37 cellular contexts compared by ENCODE assay signal in the genomic region with DNA sequence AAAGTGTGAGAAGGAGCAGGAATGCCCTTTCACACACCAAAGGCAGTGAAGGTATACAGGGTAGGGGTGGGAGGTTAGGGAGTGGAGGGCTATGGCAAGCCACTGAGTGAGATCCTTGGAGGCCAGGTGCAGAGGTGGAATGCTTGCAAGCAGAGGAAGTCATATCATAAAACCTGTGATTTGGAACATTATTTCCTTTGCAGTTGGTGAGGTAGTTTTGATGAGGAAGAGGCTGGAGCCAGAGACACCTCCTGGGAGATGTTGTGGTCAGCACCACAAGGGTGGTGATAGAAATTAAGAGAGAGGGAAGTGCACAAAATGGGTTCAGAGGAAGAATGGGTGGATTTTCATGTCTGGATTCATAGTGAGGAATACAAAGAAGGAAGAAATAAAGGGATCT.
"Had no signal": no experiment of that assay in that cellular context is flagged by ENCODE, and none has a peak within 500 bp of the region (broad histone marks: within the 10 kb centered on the region; RNA-seq: fewer than 3 reads in every experiment).

No MANE protein-coding gene starts in this region.

- H3K27me3 Mint-ChIP-seq: activated B cell treated with CpG ODN at 0.5 μM for 24 hours; activated CD8-positive, alpha-beta T cell treated with anti-CD3 and anti-CD28 coated beads for 36 hours; activated naive CD4-positive, alpha-beta T cell treated with anti-CD3 and anti-CD28 coated beads, Interleukin-2, amount 50 U/mL, for 24 hours; activated naive CD8-positive, alpha-beta T cell treated with anti-CD3 and anti-CD28 coated beads for 36 hours; activated naive CD8-positive, alpha-beta T cell treated with anti-CD3 and anti-CD28 coated beads, Interleukin-2, amount 50 U/mL, for 24 hours; brain; T-helper 17 cell had no signal

- DNase-seq: activated B cell treated with CpG ODN at 0.5 μM for 24 hours; activated CD4-positive, alpha-beta T cell treated with anti-CD3 and anti-CD28 coated beads for 48 hours; activated CD4-positive, alpha-beta T cell treated with anti-CD3 and anti-CD28 coated beads, Interleukin-2, amount 50 U/mL, for 1 hour; activated CD4-positive, alpha-beta T cell treated with anti-CD3 and anti-CD28 coated beads, Interleukin-2, amount 50 U/mL, for 48 hours; activated CD8-positive, alpha-beta memory T cell treated with anti-CD3 and anti-CD28 coated beads for 24 hours; activated CD8-positive, alpha-beta T cell treated with anti-CD3 and anti-CD28 coated beads for 36 hours; activated effector memory CD4-positive, alpha-beta T cell treated with anti-CD3 and anti-CD28 coated beads, Interleukin-2, amount 50 U/mL, for 16 hours; activated naive CD4-positive, alpha-beta T cell treated with anti-CD3 and anti-CD28 coated beads for 36 hours; activated naive CD8-positive, alpha-beta T cell treated with anti-CD3 and anti-CD28 coated beads for 36 hours; activated naive CD8-positive, alpha-beta T cell treated with anti-CD3 and anti-CD28 coated beads, Interleukin-2, amount 50 U/mL, for 24 hours; activated T-cell treated with anti-CD3 and anti-CD28 coated beads, Interleukin-2, amount 50 U/mL, for 1 hour; activated T-cell treated with anti-CD3 and anti-CD28 coated beads, Interleukin-2, amount 50 U/mL, for 48 hours; adrenal gland; central memory CD4-positive, alpha-beta T cell; cerebellar nuclear complex; colonic mucosa; effector CD8-positive, alpha-beta T cell; esophagus squamous epithelium; foreskin melanocyte; head of caudate nucleus; T-helper 1 cell; T-helper 17 cell; T1000; WERI-Rb-1 had no signal

- H3K9me3 Mint-ChIP-seq: activated CD8-positive, alpha-beta T cell treated with anti-CD3 and anti-CD28 coated beads for 36 hours had no signal

- H3K36me3 ChIP-seq: adrenal gland, ascending aorta, breast epithelium, cardiac muscle cell, colonic mucosa, esophagus squamous epithelium, gastroesophageal sphincter, WERI-Rb-1 had no signal

- H3K4me1 Mint-ChIP-seq: activated B cell treated with CpG ODN at 0.5 μM for 24 hours; activated naive CD4-positive, alpha-beta T cell treated with anti-CD3 and anti-CD28 coated beads, Interleukin-2, amount 50 U/mL, for 24 hours; activated naive CD8-positive, alpha-beta T cell treated with anti-CD3 and anti-CD28 coated beads for 36 hours; T-helper 17 cell had no signal

- H3K4me3 ChIP-seq: adrenal gland, ascending aorta, breast epithelium, cardiac muscle cell, colonic mucosa, esophagus squamous epithelium, gastroesophageal sphincter had no signal

- H3K36me3 Mint-ChIP-seq: activated naive CD4-positive, alpha-beta T cell treated with anti-CD3 and anti-CD28 coated beads, Interleukin-2, amount 50 U/mL, for 24 hours; activated naive CD8-positive, alpha-beta T cell treated with anti-CD3 and anti-CD28 coated beads for 36 hours had no signal

- FAIRE-seq: endometrium, endothelial cell of umbilical vein had no signal

- H3K27ac Mint-ChIP-seq: activated B cell treated with CpG ODN at 0.5 μM for 24 hours; activated CD8-positive, alpha-beta T cell treated with anti-CD3 and anti-CD28 coated beads for 36 hours; activated naive CD4-positive, alpha-beta T cell treated with anti-CD3 and anti-CD28 coated beads for 36 hours; activated naive CD4-positive, alpha-beta T cell treated with anti-CD3 and anti-CD28 coated beads, Interleukin-2, amount 50 U/mL, for 24 hours; activated naive CD8-positive, alpha-beta T cell treated with anti-CD3 and anti-CD28 coated beads for 36 hours; activated naive CD8-positive, alpha-beta T cell treated with anti-CD3 and anti-CD28 coated beads, Interleukin-2, amount 50 U/mL, for 24 hours; activated T-helper 1 cell treated with anti-CD3 and anti-CD28 coated beads, Interleukin-12 subunit alpha, Interleukin-12 subunit beta, Interleukin-2, Interleukin-4 antibody, amounts not matched to agents 30 ng/mL and 10 ng/mL and 1 ng/mL, durations not matched to agents 14 hours and 24 hours and 36 hours; activated T-helper 2 cell treated with anti-CD3 and anti-CD28 coated beads, Interferon-gamma antibody, Interleukin-2, Interleukin-4, amounts not matched to agents 10 μg/mL and 5 μg/mL and 100 μg/mL, durations not matched to agents 14 hours and 24 hours and 36 hours; brain; T-helper 17 cell; T-helper 2 cell treated with Interferon-gamma antibody and Interleukin-4, amounts not matched to agents 5 μg/mL and 100 μg/mL, for 36 hours had no signal

- H3K27ac ChIP-seq: adrenal gland, ascending aorta, breast epithelium, cardiac muscle cell, colonic mucosa, epithelial cell of prostate, esophagus squamous epithelium, gastroesophageal sphincter, WERI-Rb-1 had no signal

- H3K9me3 ChIP-seq: adrenal gland, ascending aorta, colonic mucosa, esophagus squamous epithelium had no signal

- H3K4me1 ChIP-seq: ascending aorta, breast epithelium, colonic mucosa had no signal

- H3K4me3 Mint-ChIP-seq: activated B cell treated with CpG ODN at 0.5 μM for 24 hours; activated CD8-positive, alpha-beta T cell treated with anti-CD3 and anti-CD28 coated beads for 36 hours; activated naive CD4-positive, alpha-beta T cell treated with anti-CD3 and anti-CD28 coated beads for 36 hours; activated naive CD4-positive, alpha-beta T cell treated with anti-CD3 and anti-CD28 coated beads, Interleukin-2, amount 50 U/mL, for 24 hours; activated naive CD8-positive, alpha-beta T cell treated with anti-CD3 and anti-CD28 coated beads for 36 hours; activated naive CD8-positive, alpha-beta T cell treated with anti-CD3 and anti-CD28 coated beads, Interleukin-2, amount 50 U/mL, for 24 hours; activated T-helper 1 cell treated with anti-CD3 and anti-CD28 coated beads, Interleukin-12 subunit alpha, Interleukin-12 subunit beta, Interleukin-2, Interleukin-4 antibody, amounts not matched to agents 30 ng/mL and 10 ng/mL and 1 ng/mL, durations not matched to agents 14 hours and 24 hours and 36 hours; brain; T-helper 17 cell; T-helper 2 cell treated with Interferon-gamma antibody and Interleukin-4, amounts not matched to agents 5 μg/mL and 100 μg/mL, for 36 hours had no signal

- ATAC-seq: activated CD4-positive, CD25-positive, alpha-beta regulatory T cell treated with anti-CD3 and anti-CD28 coated beads, Interleukin-2, amount 50 U/mL, for 24 hours; activated CD8-positive, alpha-beta T cell treated with anti-CD3 and anti-CD28 coated beads for 36 hours; activated naive CD8-positive, alpha-beta T cell treated with anti-CD3 and anti-CD28 coated beads, Interleukin-2, amount 50 U/mL, for 24 hours; gastroesophageal sphincter; T-helper 17 cell had no signal
